ENCODE assay signal across 23 cellular contexts in the genomic region with DNA sequence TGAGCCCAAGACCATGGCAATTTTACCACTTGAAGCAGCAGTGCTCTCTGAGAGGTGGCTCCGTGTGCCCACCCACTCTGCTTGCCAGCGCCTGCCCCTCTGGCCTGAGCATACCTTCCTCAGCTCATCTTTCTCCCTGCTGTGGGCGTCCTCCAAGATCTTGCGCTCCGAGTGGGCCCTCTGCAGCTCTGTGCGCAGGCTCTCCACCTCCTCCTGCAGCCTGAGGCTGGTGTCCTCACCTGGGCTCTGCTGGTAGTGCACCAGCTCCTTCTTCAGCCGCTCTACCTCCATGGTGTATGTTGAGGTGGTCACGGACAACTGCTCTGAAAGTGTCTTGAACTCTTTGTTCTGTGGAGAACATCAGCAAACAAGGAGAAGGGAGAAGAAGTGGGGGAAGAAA.
DNase-seq lines count a peak whose midpoint lies in the region; ATAC-seq, FAIRE-seq and TF ChIP-seq lines count a peak whose summit lies in the region.
"Had no signal": no experiment of that assay in that cellular context is flagged by ENCODE, and none has a peak within 500 bp of the region (broad histone marks: within the 10 kb centered on the region; RNA-seq: fewer than 3 reads in every experiment).

No MANE protein-coding gene starts in this region.

- peaks cover 15% of the 10 kb centered on the region for H3K4me1 ChIP-seq in neural progenitor cell
- H3K4me1 ChIP-seq: BE2C, Caco-2 had no signal

- POLR2A ChIA-PET in WTC11 (lab: Charles Lee): no interaction called here

- no peak overlapping the region for H3K4me3 ChIP-seq in neural progenitor cell
- H3K4me3 ChIP-seq: K562 had no signal

- H3K9me3 Mint-ChIP-seq in WTC11 (no peaks in the 10 kb centered on the region), neural progenitor cell (no peaks in the 10 kb centered on the region)
- H3K9me3 Mint-ChIP-seq: HFFc6 had no signal

- H3K36me3 ChIP-seq in neural progenitor cell: no peaks in the 10 kb centered on the region
- H3K36me3 ChIP-seq: BE2C had no signal

- H3F3A ChIP-seq in neural progenitor cell (ENCODE audit: low read depth): peaks cover 4% of the 10 kb centered on the region

- no peaks in the 10 kb centered on the region for H3K36me3 Mint-ChIP-seq in WTC11
- no peaks in the 10 kb centered on the region for H3K36me3 Mint-ChIP-seq in neural progenitor cell

- no peak overlapping the region for H3K9ac ChIP-seq in neural progenitor cell

- H3K4me1 Mint-ChIP-seq in WTC11 (peaks cover 11% of the 10 kb centered on the region), neural progenitor cell (peaks cover 22% of the 10 kb centered on the region)

- CTCF ChIA-PET in WTC11 (lab: Charles Lee): interaction anchor here (0.5 to 3.9 kb wide), 6 partner anchors 10 to 384 kb away, joined by 3 to 11 read pairs (median 3); no protein-coding TSS in a partner anchor

- H2AFZ ChIP-seq in neural progenitor cell (replicated peaks): no peak overlapping the region

- H3K9me3 ChIP-seq in neural progenitor cell (ENCODE audit: low read depth): no peaks in the 10 kb centered on the region
- H3K9me3 ChIP-seq: BE2C, Caco-2 had no signal

- H3K4me2 ChIP-seq in neural progenitor cell: peak overlapping the region; percentile 52

- H3K79me2 ChIP-seq in neural progenitor cell (ENCODE audit: low read depth): no peaks in the 10 kb centered on the region

- FAIRE-seq in D721Med (lab: Jason Lieb, UNC): no peak
- FAIRE-seq: A204.1, GM12892, GM18507, HTR-8/SVneo, K562 had no signal

- peak; percentile 47; the same call in 1 of the 2 replicates for ATAC-seq in WTC11
- ATAC-seq: HCT116, K562 had no signal

- H3K27ac ChIP-seq in neural progenitor cell: no peak overlapping the region

- peaks cover 6% of the 10 kb centered on the region for H4K20me1 ChIP-seq in neural progenitor cell (ENCODE audit: low read depth)

- H3K27me3 Mint-ChIP-seq in WTC11 (ENCODE audit: low read depth): no peaks in the 10 kb centered on the region
- peaks cover 2% of the 10 kb centered on the region for H3K27me3 Mint-ChIP-seq in neural progenitor cell (ENCODE audit: insufficient read depth, low read depth)

- H3K4me3 Mint-ChIP-seq in WTC11 (no peak overlapping the region), neural progenitor cell (no peak overlapping the region)
- H3K4me3 Mint-ChIP-seq: CD4-positive, alpha-beta T cell; HFFc6 had no signal

- no peak overlapping the region for H3K27ac Mint-ChIP-seq in WTC11
- H3K27ac Mint-ChIP-seq in neural progenitor cell: peak overlapping the region; percentile 0
- H3K27ac Mint-ChIP-seq: CD4-positive, alpha-beta T cell; HFFc6 had no signal

- no peaks in the 10 kb centered on the region for H3K27me3 ChIP-seq in neural progenitor cell
- H3K27me3 ChIP-seq: BE2C had no signal

- TF ChIP-seq CTCF in WTC11 (IDR thresholded peaks at IDR 0.05): no peak
- no peak for TF ChIP-seq CTCF in neural progenitor cell (IDR thresholded peaks at IDR 0.05)
- no peak for TF ChIP-seq CTCF in D721Med (IDR thresholded peaks at IDR 0.05; ENCODE audit: insufficient read depth, missing control alignments)

- DNase-seq in NCI-H345 (lab: John Stamatoyannopoulos, UW) (peak; percentile 50), NCI-H345 treated with DMSO at 0.1 percent for 48 hours (lab: John Stamatoyannopoulos, UW; ENCODE audit: unreplicated experiment) (no peak), WTC11 (ENCODE audit: low spot score) (no peak), neural progenitor cell (ENCODE audit: low spot score) (no peak), D721Med (ENCODE audit: insufficient read length, low spot score) (no peak)
- no peak for DNase-seq in activated CD4-positive, alpha-beta T cell treated with anti-CD3 and anti-CD28 coated beads for 1 hour
- DNase-seq: ACHN; BE2C; C1 segment of cervical spinal cord; Caco-2; CD4-positive, alpha-beta T cell; DMS153; GDM1; GOT3; H7; HFFc6; IMR-90 had no signal

TF ChIP-seq in WTC11, 78 proteins besides CTCF, POLR2A, EP300 and RAD21 (continues in another document):
- TF ChIP-seq JUN (CRISPR knock-in tag; IDR thresholded peaks at IDR 0.05): no peak
- TF ChIP-seq EMX1 (CRISPR knock-in tag; IDR thresholded peaks at IDR 0.05): no peak
- TF ChIP-seq, protein P1, sequence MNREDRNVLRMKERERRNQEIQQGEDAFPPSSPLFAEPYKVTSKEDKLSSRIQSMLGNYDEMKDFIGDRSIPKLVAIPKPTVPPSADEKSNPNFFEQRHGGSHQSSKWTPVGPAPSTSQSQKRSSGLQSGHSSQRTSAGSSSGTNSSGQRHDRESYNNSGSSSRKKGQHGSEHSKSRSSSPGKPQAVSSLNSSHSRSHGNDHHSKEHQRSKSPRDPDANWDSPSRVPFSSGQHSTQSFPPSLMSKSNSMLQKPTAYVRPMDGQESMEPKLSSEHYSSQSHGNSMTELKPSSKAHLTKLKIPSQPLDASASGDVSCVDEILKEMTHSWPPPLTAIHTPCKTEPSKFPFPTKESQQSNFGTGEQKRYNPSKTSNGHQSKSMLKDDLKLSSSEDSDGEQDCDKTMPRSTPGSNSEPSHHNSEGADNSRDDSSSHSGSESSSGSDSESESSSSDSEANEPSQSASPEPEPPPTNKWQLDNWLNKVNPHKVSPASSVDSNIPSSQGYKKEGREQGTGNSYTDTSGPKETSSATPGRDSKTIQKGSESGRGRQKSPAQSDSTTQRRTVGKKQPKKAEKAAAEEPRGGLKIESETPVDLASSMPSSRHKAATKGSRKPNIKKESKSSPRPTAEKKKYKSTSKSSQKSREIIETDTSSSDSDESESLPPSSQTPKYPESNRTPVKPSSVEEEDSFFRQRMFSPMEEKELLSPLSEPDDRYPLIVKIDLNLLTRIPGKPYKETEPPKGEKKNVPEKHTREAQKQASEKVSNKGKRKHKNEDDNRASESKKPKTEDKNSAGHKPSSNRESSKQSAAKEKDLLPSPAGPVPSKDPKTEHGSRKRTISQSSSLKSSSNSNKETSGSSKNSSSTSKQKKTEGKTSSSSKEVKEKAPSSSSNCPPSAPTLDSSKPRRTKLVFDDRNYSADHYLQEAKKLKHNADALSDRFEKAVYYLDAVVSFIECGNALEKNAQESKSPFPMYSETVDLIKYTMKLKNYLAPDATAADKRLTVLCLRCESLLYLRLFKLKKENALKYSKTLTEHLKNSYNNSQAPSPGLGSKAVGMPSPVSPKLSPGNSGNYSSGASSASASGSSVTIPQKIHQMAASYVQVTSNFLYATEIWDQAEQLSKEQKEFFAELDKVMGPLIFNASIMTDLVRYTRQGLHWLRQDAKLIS (CRISPR knock-in tag; IDR thresholded peaks at IDR 0.05; ENCODE audit: borderline replicate concordance): no peak
- TF ChIP-seq RORB (CRISPR knock-in tag; IDR thresholded peaks at IDR 0.05): no peak
- TF ChIP-seq, protein P2, sequence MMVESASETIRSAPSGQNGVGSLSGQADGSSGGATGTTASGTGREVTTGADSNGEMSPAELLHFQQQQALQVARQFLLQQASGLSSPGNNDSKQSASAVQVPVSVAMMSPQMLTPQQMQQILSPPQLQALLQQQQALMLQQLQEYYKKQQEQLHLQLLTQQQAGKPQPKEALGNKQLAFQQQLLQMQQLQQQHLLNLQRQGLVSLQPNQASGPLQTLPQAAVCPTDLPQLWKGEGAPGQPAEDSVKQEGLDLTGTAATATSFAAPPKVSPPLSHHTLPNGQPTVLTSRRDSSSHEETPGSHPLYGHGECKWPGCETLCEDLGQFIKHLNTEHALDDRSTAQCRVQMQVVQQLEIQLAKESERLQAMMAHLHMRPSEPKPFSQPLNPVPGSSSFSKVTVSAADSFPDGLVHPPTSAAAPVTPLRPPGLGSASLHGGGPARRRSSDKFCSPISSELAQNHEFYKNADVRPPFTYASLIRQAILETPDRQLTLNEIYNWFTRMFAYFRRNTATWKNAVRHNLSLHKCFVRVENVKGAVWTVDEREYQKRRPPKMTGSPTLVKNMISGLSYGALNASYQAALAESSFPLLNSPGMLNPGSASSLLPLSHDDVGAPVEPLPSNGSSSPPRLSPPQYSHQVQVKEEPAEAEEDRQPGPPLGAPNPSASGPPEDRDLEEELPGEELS (CRISPR knock-in tag; IDR thresholded peaks at IDR 0.05): no peak
- TF ChIP-seq ZNF219 (CRISPR knock-in tag; IDR thresholded peaks at IDR 0.05; ENCODE audit: borderline replicate concordance): no peak
- TF ChIP-seq, protein P3, sequence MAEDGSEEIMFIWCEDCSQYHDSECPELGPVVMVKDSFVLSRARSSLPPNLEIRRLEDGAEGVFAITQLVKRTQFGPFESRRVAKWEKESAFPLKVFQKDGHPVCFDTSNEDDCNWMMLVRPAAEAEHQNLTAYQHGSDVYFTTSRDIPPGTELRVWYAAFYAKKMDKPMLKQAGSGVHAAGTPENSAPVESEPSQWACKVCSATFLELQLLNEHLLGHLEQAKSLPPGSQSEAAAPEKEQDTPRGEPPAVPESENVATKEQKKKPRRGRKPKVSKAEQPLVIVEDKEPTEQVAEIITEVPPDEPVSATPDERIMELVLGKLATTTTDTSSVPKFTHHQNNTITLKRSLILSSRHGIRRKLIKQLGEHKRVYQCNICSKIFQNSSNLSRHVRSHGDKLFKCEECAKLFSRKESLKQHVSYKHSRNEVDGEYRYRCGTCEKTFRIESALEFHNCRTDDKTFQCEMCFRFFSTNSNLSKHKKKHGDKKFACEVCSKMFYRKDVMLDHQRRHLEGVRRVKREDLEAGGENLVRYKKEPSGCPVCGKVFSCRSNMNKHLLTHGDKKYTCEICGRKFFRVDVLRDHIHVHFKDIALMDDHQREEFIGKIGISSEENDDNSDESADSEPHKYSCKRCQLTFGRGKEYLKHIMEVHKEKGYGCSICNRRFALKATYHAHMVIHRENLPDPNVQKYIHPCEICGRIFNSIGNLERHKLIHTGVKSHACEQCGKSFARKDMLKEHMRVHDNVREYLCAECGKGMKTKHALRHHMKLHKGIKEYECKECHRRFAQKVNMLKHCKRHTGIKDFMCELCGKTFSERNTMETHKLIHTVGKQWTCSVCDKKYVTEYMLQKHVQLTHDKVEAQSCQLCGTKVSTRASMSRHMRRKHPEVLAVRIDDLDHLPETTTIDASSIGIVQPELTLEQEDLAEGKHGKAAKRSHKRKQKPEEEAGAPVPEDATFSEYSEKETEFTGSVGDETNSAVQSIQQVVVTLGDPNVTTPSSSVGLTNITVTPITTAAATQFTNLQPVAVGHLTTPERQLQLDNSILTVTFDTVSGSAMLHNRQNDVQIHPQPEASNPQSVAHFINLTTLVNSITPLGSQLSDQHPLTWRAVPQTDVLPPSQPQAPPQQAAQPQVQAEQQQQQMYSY (CRISPR knock-in tag; IDR thresholded peaks at IDR 0.05): no peak
